ENCODE assay signal across 1 cellular context in the genomic region with DNA sequence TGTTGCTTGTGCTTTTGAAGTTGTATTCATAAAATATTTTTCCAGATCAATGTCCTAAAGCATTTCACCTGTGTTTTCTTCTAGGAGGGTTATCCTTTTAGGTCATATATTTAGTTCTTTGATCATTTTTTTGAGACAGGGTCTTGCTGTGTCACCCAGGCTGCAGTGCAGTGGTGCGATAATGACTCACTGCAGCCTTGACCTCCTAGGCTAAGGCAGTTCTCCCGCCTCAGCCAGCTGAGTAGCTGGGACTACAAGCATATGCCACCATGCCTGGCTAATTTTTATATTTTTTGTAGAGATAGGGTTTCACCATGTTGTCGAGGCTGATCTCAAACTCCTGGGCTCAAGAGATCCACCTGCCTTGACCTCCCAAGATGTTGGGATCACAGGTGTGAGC.
A peak's percentile ranks its signal among the peaks of the same experiment; 100 is the strongest.
TF ChIP-seq lines count a peak whose summit lies in the region.

No MANE protein-coding gene starts in this region.

TF ChIP-seq in HepG2, 621 proteins besides CTCF, POLR2A, EP300 and RAD21 (continued from another document):
- TF ChIP-seq HOMEZ (CRISPR knock-in tag; IDR thresholded peaks at IDR 0.05; ENCODE audit: low read depth) (peak; percentile 54; the same call in 1 of the 2 replicates), RNF2 (conservative IDR thresholded peaks at IDR 0.05; ENCODE audit: low read depth) (no peak), LBX2 (CRISPR knock-in tag; IDR thresholded peaks at IDR 0.05; ENCODE audit: borderline replicate concordance) (no peak), ZNF414 (CRISPR knock-in tag; IDR thresholded peaks at IDR 0.05) (no peak)
- TF ChIP-seq, protein P1, sequence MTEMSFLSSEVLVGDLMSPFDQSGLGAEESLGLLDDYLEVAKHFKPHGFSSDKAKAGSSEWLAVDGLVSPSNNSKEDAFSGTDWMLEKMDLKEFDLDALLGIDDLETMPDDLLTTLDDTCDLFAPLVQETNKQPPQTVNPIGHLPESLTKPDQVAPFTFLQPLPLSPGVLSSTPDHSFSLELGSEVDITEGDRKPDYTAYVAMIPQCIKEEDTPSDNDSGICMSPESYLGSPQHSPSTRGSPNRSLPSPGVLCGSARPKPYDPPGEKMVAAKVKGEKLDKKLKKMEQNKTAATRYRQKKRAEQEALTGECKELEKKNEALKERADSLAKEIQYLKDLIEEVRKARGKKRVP (CRISPR knock-in tag; IDR thresholded peaks at IDR 0.05) = no peak
